In genomic region chr11:1931326-1931725, GRCh38 we compare ENCODE assay signal across 20 cellular contexts. TPM values are rescaled to one million over a fixed set of nuclear protein-coding genes. Genes with fewer than 3 reads are reported as not detected.
DNase-seq lines count a peak whose midpoint lies in the region; ATAC-seq and TF ChIP-seq lines count a peak whose summit lies in the region.
"Had no signal": no experiment of that assay in that cellular context is flagged by ENCODE, and none has a peak within 500 bp of the region (broad histone marks: within the 10 kb centered on the region; RNA-seq: fewer than 3 reads in every experiment).

No MANE protein-coding gene starts in this region.

- peak overlapping the region; percentile 80 for H3K27ac Mint-ChIP-seq in type B pancreatic cell
- H3K27ac Mint-ChIP-seq in effector memory CD8-positive, alpha-beta T cell, result no peak overlapping the region
- H3K27ac Mint-ChIP-seq: activated CD4-positive, alpha-beta T cell treated with anti-CD3 and anti-CD28 coated beads, Interleukin-2, amount 10 ng/mL, durations not matched to agents 7 days and 5 days; activated T-cell treated with anti-CD3 and anti-CD28 coated beads, Interleukin-2, amount 50 U/mL, for 72 hours; stimulated activated naive CD8-positive, alpha-beta T cell treated with anti-CD3 and anti-CD28 coated beads, Interleukin-15, Interleukin-2, amounts not matched to agents 100 ng/mL and 50 ng/mL, for 24 hours; T-helper 1 cell treated with Interleukin-12 subunit alpha and Interleukin-12 subunit beta and Interleukin-4 antibody, amounts not matched to agents 30 μg/mL and 1 μg/mL, for 36 hours had no signal

- WGBS in SK-N-SH (ENCODE audit: low lambda C conversion rate), result 53% methylated on average over 13 of the region's 13 CpGs
- WGBS in esophagus squamous epithelium, 2 donors, result 25 to 28% methylated on average over 13 of the region's 13 CpGs

- POLR2A ChIA-PET in SK-N-SH (lab: Yijun Ruan, JAX), result no interaction called here

- TF ChIP-seq POLR2A in esophagus squamous epithelium (IDR thresholded peaks at IDR 0.05), result no peak
- no peak for TF ChIP-seq POLR2A in Peyer's patch (IDR thresholded peaks at IDR 0.05)

- peaks cover 4% of the 10 kb centered on the region for H3K36me3 Mint-ChIP-seq in type B pancreatic cell
- H3K36me3 Mint-ChIP-seq in effector memory CD8-positive, alpha-beta T cell (ENCODE audit: insufficient read depth), result peaks cover 10% of the 10 kb centered on the region

- peaks cover 21% of the 10 kb centered on the region for H3K4me1 Mint-ChIP-seq in type B pancreatic cell (ENCODE audit: unreplicated experiment)
- peaks cover 3 to 5% of the 10 kb centered on the region in 2 donors for H3K4me1 Mint-ChIP-seq in effector memory CD8-positive, alpha-beta T cell (ENCODE audit: low read depth in 2 of 2)

- no peaks in the 10 kb centered on the region for H3K79me2 ChIP-seq in SK-N-SH (ENCODE audit: insufficient read depth)

- no peak overlapping the region for H2AFZ ChIP-seq in SK-N-SH (ENCODE audit: low read depth)

- H3K4me3 Mint-ChIP-seq in type B pancreatic cell, result peak overlapping the region; percentile 70
- H3K4me3 Mint-ChIP-seq in effector memory CD8-positive, alpha-beta T cell, result no peak overlapping the region
- H3K4me3 Mint-ChIP-seq: activated CD4-positive, alpha-beta T cell treated with anti-CD3 and anti-CD28 coated beads, Interleukin-2, amount 10 ng/mL, durations not matched to agents 7 days and 5 days; activated T-cell treated with anti-CD3 and anti-CD28 coated beads, Interleukin-2, amount 50 U/mL, for 72 hours; stimulated activated naive CD8-positive, alpha-beta T cell treated with anti-CD3 and anti-CD28 coated beads, Interleukin-15, Interleukin-2, amounts not matched to agents 100 ng/mL and 50 ng/mL, for 24 hours; T-helper 1 cell treated with Interleukin-12 subunit alpha and Interleukin-12 subunit beta and Interleukin-4 antibody, amounts not matched to agents 30 μg/mL and 1 μg/mL, for 36 hours had no signal

- no peak overlapping the region for H3K9ac ChIP-seq in SK-N-SH

- TF ChIP-seq EP300 in SK-N-SH (IDR thresholded peaks at IDR 0.05; ENCODE audit: borderline replicate concordance in 1 of 2, low read depth in 1 of 2, low read length in 1 of 2), result no peak

- H3K4me3 ChIP-seq in SK-N-SH (ENCODE audit: low read depth in 2 of 2, low read length in 1 of 2) (no peak overlapping the region), esophagus squamous epithelium (no peak overlapping the region), Peyer's patch (no peak overlapping the region)
- H3K4me3 ChIP-seq: skin epidermis had no signal

- no peak for TF ChIP-seq RAD21 in SK-N-SH (IDR thresholded peaks at IDR 0.05; ENCODE audit: low read length)

- H3K9me3 Mint-ChIP-seq in type B pancreatic cell, result no peaks in the 10 kb centered on the region
- no peaks in the 10 kb centered on the region for H3K9me3 Mint-ChIP-seq in effector memory CD8-positive, alpha-beta T cell
- H3K9me3 Mint-ChIP-seq: activated CD4-positive, alpha-beta T cell treated with anti-CD3 and anti-CD28 coated beads, Interleukin-2, amount 10 ng/mL, durations not matched to agents 7 days and 5 days; activated T-cell treated with anti-CD3 and anti-CD28 coated beads, Interleukin-2, amount 50 U/mL, for 72 hours; stimulated activated naive CD8-positive, alpha-beta T cell treated with anti-CD3 and anti-CD28 coated beads, Interleukin-15, Interleukin-2, amounts not matched to agents 100 ng/mL and 50 ng/mL, for 24 hours; T-helper 1 cell treated with Interleukin-12 subunit alpha and Interleukin-12 subunit beta and Interleukin-4 antibody, amounts not matched to agents 30 μg/mL and 1 μg/mL, for 36 hours had no signal

- no peaks in the 10 kb centered on the region for H3F3A ChIP-seq in SK-N-SH (replicated peaks; ENCODE audit: insufficient read depth)

- DNase-seq in SK-N-SH, result peak; percentile 42
- DNase-seq in fibroblast of the conjunctiva (ENCODE audit: low read depth), result peak; percentile 33
- peak; percentile 44 for DNase-seq in left kidney (ENCODE audit: low read depth, low spot score)
- DNase-seq in type B pancreatic cell (ENCODE audit: extremely low spot score, unreplicated experiment), result peak; percentile 55
- no peak for DNase-seq in effector memory CD8-positive, alpha-beta T cell
- no peak for DNase-seq in esophagus squamous epithelium (lab: John Stamatoyannopoulos, UW)
- no peak for DNase-seq in Peyer's patch
- DNase-seq: activated CD4-positive, alpha-beta T cell treated with anti-CD3 and anti-CD28 coated beads, Interleukin-2, amount 10 ng/mL, durations not matched to agents 7 days and 5 days; activated T-cell treated with anti-CD3 and anti-CD28 coated beads, Interleukin-2, amount 50 U/mL, for 72 hours; anterior cingulate cortex; KBM-7 had no signal

- TF ChIP-seq CTCF in SK-N-SH (IDR thresholded peaks at IDR 0.05) (no peak), type B pancreatic cell (conservative IDR thresholded peaks at IDR 0.05) (peak; percentile 12), esophagus squamous epithelium (IDR thresholded peaks at IDR 0.05) (no peak), Peyer's patch (IDR thresholded peaks at IDR 0.05) (no peak)

- H3K9me2 ChIP-seq in SK-N-SH, result no peaks in the 10 kb centered on the region

- no peak overlapping the region for H3K27ac ChIP-seq in SK-N-SH (ENCODE audit: low read depth in 2 of 2, low read length in 1 of 2)
- H3K27ac ChIP-seq in esophagus squamous epithelium, result peak overlapping the region in 1 of 4 donors; percentile 25
- H3K27ac ChIP-seq in Peyer's patch, result no peak overlapping the region
- H3K27ac ChIP-seq: 22Rv1 had no signal

- H3K9me3 ChIP-seq in SK-N-SH (no peaks in the 10 kb centered on the region), esophagus squamous epithelium (no peaks in the 10 kb centered on the region), Peyer's patch (no peaks in the 10 kb centered on the region)
- H3K9me3 ChIP-seq: Caco-2 had no signal

- ATAC-seq in SK-N-SH treated with all-trans-retinoic acid at 6 μM for 48 hours, result no peak
- ATAC-seq in effector memory CD8-positive, alpha-beta T cell (replicated peaks), result no peak
- ATAC-seq: activated T-cell treated with anti-CD3 and anti-CD28 coated beads, Interleukin-2, amount 50 U/mL, for 72 hours had no signal

- H3K36me3 ChIP-seq in SK-N-SH (replicated peaks in 1 of 2; ENCODE audit: control insufficient read depth in 1 of 2, insufficient read depth in 2 of 2, low read length in 1 of 2), result no peaks in the 10 kb centered on the region
- H3K36me3 ChIP-seq in esophagus squamous epithelium, result no peaks in the 10 kb centered on the region
- H3K36me3 ChIP-seq in Peyer's patch, result no peaks in the 10 kb centered on the region

- no peaks in the 10 kb centered on the region for H4K20me1 ChIP-seq in SK-N-SH (ENCODE audit: insufficient read depth)

- no peak overlapping the region for H3K4me2 ChIP-seq in SK-N-SH

- intact Hi-C loops in esophagus squamous epithelium (cut with DNase I), result no loop called here

- no peaks in the 10 kb centered on the region for H3K27me3 ChIP-seq in SK-N-SH (ENCODE audit: insufficient read depth)
- no peaks in the 10 kb centered on the region for H3K27me3 ChIP-seq in esophagus squamous epithelium
- H3K27me3 ChIP-seq in Peyer's patch, result no peaks in the 10 kb centered on the region

- no peaks in the 10 kb centered on the region for H3K27me3 Mint-ChIP-seq in type B pancreatic cell
- H3K27me3 Mint-ChIP-seq in effector memory CD8-positive, alpha-beta T cell, result peaks cover 13 to 32% of the 10 kb centered on the region in 2 donors
- H3K27me3 Mint-ChIP-seq: stimulated activated naive CD8-positive, alpha-beta T cell treated with anti-CD3 and anti-CD28 coated beads, Interleukin-15, Interleukin-2, amounts not matched to agents 100 ng/mL and 50 ng/mL, for 24 hours had no signal

- CTCF ChIA-PET in SK-N-SH (lab: Yijun Ruan, JAX), result interaction anchor here (1.5 kb wide), 1 partner anchor 49 kb away, joined by 5 read pairs; no protein-coding TSS in a partner anchor

- H3K4me1 ChIP-seq in SK-N-SH (ENCODE audit: control insufficient read depth in 1 of 2, insufficient read depth in 2 of 2, low read depth in 1 of 2, low read length in 1 of 2) (peaks cover 0 to 7% of the 10 kb centered on the region in 2 experiments; a peak in 1 of 4 replicates), esophagus squamous epithelium (peaks cover 0 to 38% (median 5%) of the 10 kb centered on the region in 3 donors), Peyer's patch (no peaks in the 10 kb centered on the region)
- H3K4me1 ChIP-seq: Caco-2 had no signal

TF ChIP-seq in SK-N-SH, 30 proteins besides CTCF, POLR2A, EP300 and RAD21 (continues in another document):
- TF ChIP-seq POLR2AphosphoS5 (IDR thresholded peaks at IDR 0.05; ENCODE audit: low read depth, low read length) (no peak), TEAD4 (IDR thresholded peaks at IDR 0.05; ENCODE audit: borderline replicate concordance, insufficient read depth) (no peak)

RNA-seq across cellular contexts. Expression of gene TNNT3, which starts 11.8 kb away (rescaled TPM):
- polyA plus RNA-seq in SK-N-SH (2012; rRNA removed), result not detected in 2 replicates
- polyA plus RNA-seq in SK-N-SH (2012; cell fraction: cytosol; rRNA removed), result not detected in 2 replicates
- polyA plus RNA-seq in SK-N-SH (2012; cell fraction: nucleus; rRNA removed), result 0.08 TPM in 1 of 2 replicates, not detected in the other
- total RNA-seq in type B pancreatic cell (ENCODE audit: low replicate concordance), result 17.3 and 40.9 TPM in 2 replicates
- 1 to 10 TPM in 2 of 4 donors, under 1 TPM in 1, not detected in 1; 0.76 to 3.1 (median 1.6) TPM for total RNA-seq in esophagus squamous epithelium
- total RNA-seq in Peyer's patch, result 10 to 100 TPM in 1 of 4 donors, not detected in 3; 14.0 TPM
- total RNA-seq: NCI-H460 had no signal
- polyA plus RNA-seq: neural cell had no signal

RNA-seq across cellular contexts. Expression of gene MRPL23, which starts 15.8 kb away (rescaled TPM):
- polyA plus RNA-seq in SK-N-SH (2012; rRNA removed), result 226 and 264 TPM in 2 replicates
- polyA plus RNA-seq in SK-N-SH (2012; cell fraction: cytosol; rRNA removed), result 143 and 217 TPM in 2 replicates
- polyA plus RNA-seq in SK-N-SH (2012; cell fraction: nucleus; rRNA removed), result 105 and 186 TPM in 2 replicates
- 40.0 and 46.1 TPM in 2 replicates for total RNA-seq in type B pancreatic cell (ENCODE audit: low replicate concordance)
- total RNA-seq in esophagus squamous epithelium, result 100 to 1,000 TPM; 128 to 231 (median 155) TPM
- 100 to 1,000 TPM in 1 of 4 donors, 10 to 100 TPM in 3; 93.3 to 116 (median 95.0) TPM for total RNA-seq in Peyer's patch

RNA-seq across cellular contexts. Expression of gene PRR33, which starts 39.6 kb away (rescaled TPM):
- polyA plus RNA-seq in SK-N-SH (2012; rRNA removed), result not detected in 2 replicates
- not detected in 2 replicates for polyA plus RNA-seq in SK-N-SH (2012; cell fraction: cytosol; rRNA removed)
- not detected in 2 replicates for polyA plus RNA-seq in SK-N-SH (2012; cell fraction: nucleus; rRNA removed)
- total RNA-seq in type B pancreatic cell (ENCODE audit: low replicate concordance), result not detected in 2 replicates
- not detected for total RNA-seq in esophagus squamous epithelium
- not detected for total RNA-seq in Peyer's patch
- total RNA-seq: activated T-cell treated with anti-CD3 and anti-CD28 coated beads, Interleukin-2, amount 50 U/mL, for 72 hours; Caco-2; liver; NCI-H460 had no signal
- polyA plus RNA-seq: liver, neural cell had no signal

Comparison
In these comparisons a context has a peak if more than half of its experiments do, and no peak if none do; other contexts are left out.
1. DNase-seq: peak in SK-N-SH (single experiment), fibroblast of the conjunctiva (single experiment), left kidney (single experiment) and type B pancreatic cell (single experiment); none in effector memory CD8-positive, alpha-beta T cell (0 of 3), esophagus squamous epithelium (single experiment) and Peyer's patch (0 of 3).